8 cellular contexts compared by ENCODE assay signal in genomic region chr19:15330801-15331418, GRCh38. TPM values are rescaled to one million over a fixed set of nuclear protein-coding genes. Genes with fewer than 3 reads are reported as not detected.
A peak's percentile ranks its signal among the peaks of the same experiment; 100 is the strongest.
DNase-seq lines count a peak whose midpoint lies in the region; ATAC-seq and TF ChIP-seq lines count a peak whose summit lies in the region.

No MANE protein-coding gene starts in this region.

- peaks cover 42% of the 10 kb centered on the region for H3K4me1 Mint-ChIP-seq in T-helper 17 cell
- H3K4me1 Mint-ChIP-seq in neural progenitor cell, result peaks cover 42% of the 10 kb centered on the region

- H3K4me3 Mint-ChIP-seq in T-helper 17 cell (peak overlapping the region; percentile 93), neural progenitor cell (peak overlapping the region; percentile 99)

- H3K36me3 Mint-ChIP-seq in T-helper 17 cell (ENCODE audit: low read depth) (no peaks in the 10 kb centered on the region), neural progenitor cell (peaks cover 15% of the 10 kb centered on the region)

- H3K27me3 ChIP-seq in neural progenitor cell, result no peaks in the 10 kb centered on the region

- H3K27ac ChIP-seq in neural progenitor cell, result peak overlapping the region; percentile 78

- no peaks in the 10 kb centered on the region for H3F3A ChIP-seq in neural progenitor cell (ENCODE audit: low read depth)

- TF ChIP-seq CTCF in neural progenitor cell (IDR thresholded peaks at IDR 0.05), result no peak

- peaks cover 76% of the 10 kb centered on the region for H3K79me2 ChIP-seq in neural progenitor cell (ENCODE audit: low read depth)

- no peak overlapping the region for H2AFZ ChIP-seq in neural progenitor cell (replicated peaks)

- H3K27me3 Mint-ChIP-seq in T-helper 17 cell (no peaks in the 10 kb centered on the region), neural progenitor cell (ENCODE audit: insufficient read depth, low read depth) (peaks cover 6% of the 10 kb centered on the region)

- no peaks in the 10 kb centered on the region for H3K36me3 ChIP-seq in neural progenitor cell

- ATAC-seq in T-helper 17 cell (no peak), esophagus mucosa (peak; percentile 42), GM18873 (IDR thresholded peaks at IDR 0.05; ENCODE audit: low FRiP score, unreplicated experiment) (no peak), HG02970 (IDR thresholded peaks at IDR 0.05; ENCODE audit: low FRiP score, unreplicated experiment) (no peak)

- H4K20me1 ChIP-seq in neural progenitor cell (ENCODE audit: low read depth), result peaks cover 56% of the 10 kb centered on the region

- H3K4me2 ChIP-seq in neural progenitor cell, result peak overlapping the region; percentile 90

- DNase-seq in activated CD8-positive, alpha-beta memory T cell treated with anti-CD3 and anti-CD28 coated beads for 4 hours (ENCODE audit: low read depth in 2 of 2), result peak; percentile 5 to 10
- DNase-seq in activated CD8-positive, alpha-beta memory T cell treated with anti-CD3 and anti-CD28 coated beads for 24 hours, result no peak
- DNase-seq in T-helper 17 cell (no peak), neural progenitor cell (ENCODE audit: low spot score) (peak; percentile 56), DMS153 treated with DMSO at 0.1 percent for 48 hours (lab: John Stamatoyannopoulos, UW; ENCODE audit: unreplicated experiment) (no peak)

- peaks cover 3% of the 10 kb centered on the region for H3K4me1 ChIP-seq in neural progenitor cell

- peak overlapping the region; percentile 94 for H3K4me3 ChIP-seq in neural progenitor cell

- H3K27ac Mint-ChIP-seq in T-helper 17 cell (peak overlapping the region; percentile 93), neural progenitor cell (peak overlapping the region; percentile 99)

- H3K9me3 Mint-ChIP-seq in neural progenitor cell, result no peaks in the 10 kb centered on the region

- H3K9me3 ChIP-seq in T-helper 17 cell (ENCODE audit: control insufficient read depth, low read length, poor library complexity, severe bottlenecking) (no peaks in the 10 kb centered on the region), neural progenitor cell (ENCODE audit: low read depth) (no peaks in the 10 kb centered on the region)

- H3K9ac ChIP-seq in neural progenitor cell, result peak overlapping the region; percentile 88

RNA-seq across cellular contexts. Expression of gene BRD4, which starts 1.4 kb away (rescaled TPM):
- total RNA-seq in T-helper 17 cell (100 to 1,000 TPM; 120 to 123 TPM), esophagus mucosa (55.1 TPM), neural progenitor cell (ENCODE audit: low replicate concordance) (14.5 and 20.9 TPM in 2 replicates)

RNA-seq across cellular contexts. Expression of gene AKAP8, which starts 48.7 kb away (rescaled TPM):
- total RNA-seq in T-helper 17 cell, result 10 to 100 TPM; 87.6 to 90.2 TPM
- 22.0 TPM for total RNA-seq in esophagus mucosa
- total RNA-seq in neural progenitor cell (ENCODE audit: low replicate concordance), result 20.1 and 23.7 TPM in 2 replicates

Comparison
In these comparisons a context has a peak if more than half of its experiments do, and no peak if none do; other contexts are left out.
1. DNase-seq: peak in activated CD8-positive, alpha-beta memory T cell treated with anti-CD3 and anti-CD28 coated beads for 4 hours (2 of 2) and neural progenitor cell (single experiment); none in activated CD8-positive, alpha-beta memory T cell treated with anti-CD3 and anti-CD28 coated beads for 24 hours (single experiment), T-helper 17 cell (0 of 3) and DMS153 treated with DMSO at 0.1 percent for 48 hours (single experiment).